In the genomic region with DNA sequence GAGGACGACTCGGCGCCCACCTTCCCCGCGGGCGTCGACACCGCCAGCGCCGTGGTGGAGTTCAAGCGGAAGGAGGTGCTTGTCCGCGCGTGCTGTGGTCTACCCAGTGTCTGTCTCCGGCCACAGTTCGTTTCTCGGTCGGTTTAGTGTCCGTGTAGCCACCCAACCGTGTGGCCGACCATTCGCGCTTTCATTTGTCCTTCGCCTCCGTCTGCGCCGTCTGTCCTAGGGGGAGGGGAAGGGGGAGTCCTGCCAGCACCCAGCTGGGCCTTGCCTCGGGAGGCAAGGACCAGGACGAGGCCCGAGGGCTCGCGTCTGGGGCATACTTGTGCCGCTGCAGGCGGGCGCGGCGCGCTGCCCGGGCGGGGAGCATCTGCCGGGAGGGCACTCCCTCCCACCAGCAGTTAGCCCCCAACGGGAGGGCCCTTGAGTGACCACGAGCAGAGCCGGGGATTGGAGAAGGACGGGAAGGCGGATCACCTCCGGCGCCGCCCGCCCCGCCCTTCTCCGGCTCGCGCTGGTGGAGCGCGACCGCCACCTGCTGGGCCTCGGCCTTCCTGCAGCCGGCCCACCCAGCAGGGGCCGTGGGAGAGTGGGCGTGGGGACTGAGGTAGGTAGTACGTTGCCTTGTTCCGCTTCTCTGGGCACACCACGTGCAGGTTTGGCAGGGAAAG, we compare ENCODE assay signal across 8 cellular contexts. TPM values are rescaled to one million over a fixed set of nuclear protein-coding genes. Genes with fewer than 3 reads are reported as not detected.
DNase-seq lines count a peak whose midpoint lies in the region; ATAC-seq and TF ChIP-seq lines count a peak whose summit lies in the region.

No MANE protein-coding gene starts in this region.

- H3K4me1 Mint-ChIP-seq in activated CD8-positive, alpha-beta T cell treated with anti-CD3 and anti-CD28 coated beads, Interleukin-2, amount 10 ng/mL, durations not matched to agents 7 days and 5 days (ENCODE audit: low read depth), result peaks cover 35% of the 10 kb centered on the region

- DNase-seq in AG10803 (ENCODE audit: low read depth), result peak; percentile 67
- peak; percentile 85 for DNase-seq in NCI-H69 (lab: John Stamatoyannopoulos, UW)
- peak; percentile 79 for DNase-seq in activated CD8-positive, alpha-beta T cell treated with anti-CD3 and anti-CD28 coated beads, Interleukin-2, amount 10 ng/mL, durations not matched to agents 7 days and 5 days
- DNase-seq in effector CD8-positive, alpha-beta T cell (lab: John Stamatoyannopoulos, UW), result peak; percentile 62
- peak; percentile 76 for DNase-seq in medulla oblongata (ENCODE audit: extremely low spot score)
- DNase-seq in stimulated activated CD4-positive, alpha-beta T cell treated with anti-CD3 and anti-CD28 coated beads, TNF-alpha, amount 100 ng/mL, for 1 hour (ENCODE audit: low read depth in 3 of 3, low spot score in 1 of 3), result peak; percentile 27 to 76 (median 54)

- POLR2A ChIA-PET in activated CD8-positive, alpha-beta T cell treated with anti-CD3 and anti-CD28 coated beads, Interleukin-2, amount 10 ng/mL, durations not matched to agents 7 days and 5 days (lab: Charles Lee), result interaction anchor here (0.6 to 1.2 kb wide), 3 partner anchors 16 to 311 kb away, joined by 4 read pairs; a partner anchor contains a TSS

- no peak overlapping the region for H3K27ac Mint-ChIP-seq in activated CD8-positive, alpha-beta T cell treated with anti-CD3 and anti-CD28 coated beads, Interleukin-2, amount 10 ng/mL, durations not matched to agents 7 days and 5 days

- no peaks in the 10 kb centered on the region for H3K9me3 Mint-ChIP-seq in activated CD8-positive, alpha-beta T cell treated with anti-CD3 and anti-CD28 coated beads, Interleukin-2, amount 10 ng/mL, durations not matched to agents 7 days and 5 days (ENCODE audit: insufficient read depth)

- TF ChIP-seq CTCF in AG10803 (conservative IDR thresholded peaks at IDR 0.05; ENCODE audit: low read length), result peak; percentile 65

- peak overlapping the region; percentile 60 for H3K4me3 ChIP-seq in AG10803 (ENCODE audit: low read length)

- peaks cover 26% of the 10 kb centered on the region for H3K27me3 Mint-ChIP-seq in activated CD8-positive, alpha-beta T cell treated with anti-CD3 and anti-CD28 coated beads, Interleukin-2, amount 10 ng/mL, durations not matched to agents 7 days and 5 days (ENCODE audit: low read depth)

- H3K4me3 Mint-ChIP-seq in activated CD8-positive, alpha-beta T cell treated with anti-CD3 and anti-CD28 coated beads, Interleukin-2, amount 10 ng/mL, durations not matched to agents 7 days and 5 days, result peak overlapping the region; percentile 66

- ATAC-seq in GM18870 (IDR thresholded peaks at IDR 0.05; ENCODE audit: unreplicated experiment) (peak; percentile 49), HG03108 (IDR thresholded peaks at IDR 0.05; ENCODE audit: unreplicated experiment) (peak; percentile 60)
- ATAC-seq in activated CD8-positive, alpha-beta T cell treated with anti-CD3 and anti-CD28 coated beads, Interleukin-2, amount 10 ng/mL, durations not matched to agents 7 days and 5 days, result peak; percentile 91

- H3K36me3 Mint-ChIP-seq in activated CD8-positive, alpha-beta T cell treated with anti-CD3 and anti-CD28 coated beads, Interleukin-2, amount 10 ng/mL, durations not matched to agents 7 days and 5 days (ENCODE audit: low read depth), result no peaks in the 10 kb centered on the region

- CTCF ChIA-PET in activated CD8-positive, alpha-beta T cell treated with anti-CD3 and anti-CD28 coated beads, Interleukin-2, amount 10 ng/mL, durations not matched to agents 7 days and 5 days (lab: Charles Lee), result interaction anchor here (0.7 to 3.0 kb wide), 8 partner anchors 15 to 352 kb away, joined by 3 to 12 read pairs (median 4); no protein-coding TSS in a partner anchor

RNA-seq across cellular contexts. Expression of a gene that starts 28.4 kb away (rescaled TPM):
- total RNA-seq in activated CD8-positive, alpha-beta T cell treated with anti-CD3 and anti-CD28 coated beads, Interleukin-2, amount 10 ng/mL, durations not matched to agents 7 days and 5 days, result under 1 TPM; 0.13 to 0.34 TPM

RNA-seq across cellular contexts. Expression of a gene that starts 33.0 kb away (rescaled TPM):
- total RNA-seq in activated CD8-positive, alpha-beta T cell treated with anti-CD3 and anti-CD28 coated beads, Interleukin-2, amount 10 ng/mL, durations not matched to agents 7 days and 5 days, result 10 to 100 TPM; 29.2 to 30.4 TPM

Comparison
In these comparisons a context has a peak if more than half of its experiments do, and no peak if none do; other contexts are left out.
1. Peak in every context shown above with its lines: DNase-seq, ATAC-seq and H3K4me3 ChIP-seq.